In the genomic region with DNA sequence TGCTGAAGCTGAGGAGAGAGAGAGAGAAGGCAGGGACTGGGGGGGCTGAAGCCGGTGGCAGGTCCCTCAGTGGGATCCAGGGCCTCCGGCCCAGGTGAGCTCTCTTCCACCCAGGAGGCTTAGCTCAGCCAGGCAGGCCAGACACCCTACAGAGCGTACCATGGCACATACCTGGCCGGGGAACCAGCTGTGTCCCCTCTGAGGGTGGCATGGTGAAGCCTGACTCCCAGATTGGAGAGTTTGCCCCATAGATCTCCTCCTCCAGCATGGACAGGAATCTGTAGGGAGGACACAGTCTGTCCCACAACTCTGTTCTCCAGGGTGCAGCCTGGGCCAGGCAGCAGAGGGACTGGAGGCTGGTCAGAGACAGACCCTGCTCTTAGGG, we compare ENCODE assay signal across 16 cellular contexts. TPM values are rescaled to one million over a fixed set of nuclear protein-coding genes. Genes with fewer than 3 reads are reported as not detected.
DNase-seq lines count a peak whose midpoint lies in the region; ATAC-seq and TF ChIP-seq lines count a peak whose summit lies in the region.
"Had no signal": no experiment of that assay in that cellular context is flagged by ENCODE, and none has a peak within 500 bp of the region (broad histone marks: within the 10 kb centered on the region; RNA-seq: fewer than 3 reads in every experiment).

No MANE protein-coding gene starts in this region.

- no peak overlapping the region; the same call in 1 of the 2 replicates for H3K27ac ChIP-seq in HCT116 (ENCODE audit: low read depth, low read length)
- no peak overlapping the region for H3K27ac ChIP-seq in transverse colon

- H3K27ac Mint-ChIP-seq in activated CD8-positive, alpha-beta memory T cell treated with anti-CD3 and anti-CD28 coated beads, Interleukin-2, amount 10 ng/mL, durations not matched to agents 7 days and 5 days = peak overlapping the region; percentile 52
- peak overlapping the region; percentile 10 for H3K27ac Mint-ChIP-seq in activated T-helper 17 cell treated with anti-CD3 and anti-CD28 coated beads, Interleukin-2, amount 50 U/mL, for 72 hours
- H3K27ac Mint-ChIP-seq in stimulated activated effector memory CD8-positive, alpha-beta T cell treated with anti-CD3 and anti-CD28 coated beads, Interleukin-12 subunit alpha, Interleukin-12 subunit beta, amount 100 ng/mL, for 72 hours = peak overlapping the region; percentile 72

- CTCF ChIA-PET in activated CD8-positive, alpha-beta memory T cell treated with anti-CD3 and anti-CD28 coated beads, Interleukin-2, amount 10 ng/mL, durations not matched to agents 7 days and 5 days (lab: Charles Lee) = interaction anchor here (0.7 to 16.2 kb wide), 13 partner anchors 20 to 287 kb away, joined by 3 to 117 read pairs (median 4); a partner anchor contains a TSS
- CTCF ChIA-PET in HCT116 (lab: Charles Lee) = interaction anchor here (1.3 kb wide), 1 partner anchor 100 kb away, joined by 3 read pairs; a partner anchor contains a TSS

- WGBS in transverse colon (ENCODE audit: low coverage in 1 of 2), 2 donors = 81% methylated on average over 3 of the region's 4 CpGs; no CpG with 5 or more reads in 1 of the 2 donors

- intact Hi-C loops in HCT116 (cut with micrococcal nuclease) = loop anchor here (5.0 kb wide), 1 partner anchor 409 kb away; no protein-coding TSS in a partner anchor
- intact Hi-C loops in transverse colon (cut with DNase I; ENCODE audit: low total_unique reads) = loop anchor here (5.0 kb wide), 2 partner anchors 51 to 156 kb away; no protein-coding TSS in a partner anchor

- no peak overlapping the region for H3K4me3 ChIP-seq in HCT116 (replicated peaks in 1 of 2; ENCODE audit: low read depth in 1 of 2, low read length in 2 of 2)
- H3K4me3 ChIP-seq in HAP-1 = no peak overlapping the region
- no peak overlapping the region for H3K4me3 ChIP-seq in transverse colon

- H3K9ac ChIP-seq in HCT116 (ENCODE audit: low read length) = 0 out of 2 replicates have a peak overlapping the region, but pooled peaks have one; percentile 17

- no peak for TF ChIP-seq CTCF in HCT116 (IDR thresholded peaks at IDR 0.05 in 2 of 3, conservative IDR thresholded peaks at IDR 0.05 in 1 of 3; ENCODE audit: borderline replicate concordance in 1 of 3, insufficient read depth in 1 of 3, low read depth in 2 of 3, low read length in 2 of 3)
- no peak for TF ChIP-seq CTCF in transverse colon (IDR thresholded peaks at IDR 0.05)

- no peaks in the 10 kb centered on the region for H3K9me3 Mint-ChIP-seq in activated CD8-positive, alpha-beta memory T cell treated with anti-CD3 and anti-CD28 coated beads, Interleukin-2, amount 10 ng/mL, durations not matched to agents 7 days and 5 days (ENCODE audit: low read depth)
- no peaks in the 10 kb centered on the region for H3K9me3 Mint-ChIP-seq in activated T-helper 17 cell treated with anti-CD3 and anti-CD28 coated beads, Interleukin-2, amount 50 U/mL, for 72 hours
- H3K9me3 Mint-ChIP-seq in stimulated activated effector memory CD8-positive, alpha-beta T cell treated with anti-CD3 and anti-CD28 coated beads, Interleukin-12 subunit alpha, Interleukin-12 subunit beta, amount 100 ng/mL, for 72 hours = no peaks in the 10 kb centered on the region

- TF ChIP-seq RAD21 in HCT116 (IDR thresholded peaks at IDR 0.05; ENCODE audit: low read depth) = no peak

- no peaks in the 10 kb centered on the region for H4K20me1 ChIP-seq in HCT116 (ENCODE audit: insufficient read depth)

- H3K79me2 ChIP-seq in HCT116 (ENCODE audit: insufficient read depth, low read length) = no peaks in the 10 kb centered on the region

- TF ChIP-seq EP300 in transverse colon (IDR thresholded peaks at IDR 0.05; ENCODE audit: low read depth) = no peak

- H3K4me1 Mint-ChIP-seq in activated CD8-positive, alpha-beta memory T cell treated with anti-CD3 and anti-CD28 coated beads, Interleukin-2, amount 10 ng/mL, durations not matched to agents 7 days and 5 days = peaks cover 46% of the 10 kb centered on the region
- H3K4me1 Mint-ChIP-seq in activated T-helper 17 cell treated with anti-CD3 and anti-CD28 coated beads, Interleukin-2, amount 50 U/mL, for 72 hours = peaks cover 13% of the 10 kb centered on the region
- H3K4me1 Mint-ChIP-seq in stimulated activated effector memory CD8-positive, alpha-beta T cell treated with anti-CD3 and anti-CD28 coated beads, Interleukin-12 subunit alpha, Interleukin-12 subunit beta, amount 100 ng/mL, for 72 hours = peaks cover 48% of the 10 kb centered on the region

- H3K4me2 ChIP-seq in HCT116 (ENCODE audit: low read length) = no peak overlapping the region

- RAD21 ChIA-PET in HCT116 (lab: Charles Lee; ENCODE audit: low non-redundant PET in 1 of 2, low total read pairs in 2 of 2, uncharacterized antibody in 2 of 2, unreplicated experiment in 2 of 2) = no interaction called here

- no TSS peak for BruUV-seq in HCT116 (replicated peaks; lab: Mats Ljungman, UMichigan)

- TF ChIP-seq POLR2A in HCT116 (IDR thresholded peaks at IDR 0.05; ENCODE audit: borderline replicate concordance, extremely low read depth, insufficient read depth, insufficient read length) (no peak), transverse colon (IDR thresholded peaks at IDR 0.05) (no peak)

- no peaks in the 10 kb centered on the region for H3K27me3 ChIP-seq in HCT116 (ENCODE audit: insufficient read depth, low read length)
- no peaks in the 10 kb centered on the region for H3K27me3 ChIP-seq in HAP-1 (ENCODE audit: low read depth)
- no peaks in the 10 kb centered on the region for H3K27me3 ChIP-seq in transverse colon

- H3K27me3 Mint-ChIP-seq in activated CD8-positive, alpha-beta memory T cell treated with anti-CD3 and anti-CD28 coated beads, Interleukin-2, amount 10 ng/mL, durations not matched to agents 7 days and 5 days = no peaks in the 10 kb centered on the region
- H3K27me3 Mint-ChIP-seq in activated T-helper 17 cell treated with anti-CD3 and anti-CD28 coated beads, Interleukin-2, amount 50 U/mL, for 72 hours = no peaks in the 10 kb centered on the region

- POLR2A ChIA-PET in HCT116 (lab: Charles Lee) = no interaction called here

- H2AFZ ChIP-seq in HCT116 (ENCODE audit: low read depth, low read length, poor library complexity, severe bottlenecking) = no peak overlapping the region

- no peak overlapping the region for H3K4me3 Mint-ChIP-seq in activated CD8-positive, alpha-beta memory T cell treated with anti-CD3 and anti-CD28 coated beads, Interleukin-2, amount 10 ng/mL, durations not matched to agents 7 days and 5 days
- peak overlapping the region; percentile 9 for H3K4me3 Mint-ChIP-seq in activated T-helper 17 cell treated with anti-CD3 and anti-CD28 coated beads, Interleukin-2, amount 50 U/mL, for 72 hours
- no peak overlapping the region for H3K4me3 Mint-ChIP-seq in stimulated activated effector memory CD8-positive, alpha-beta T cell treated with anti-CD3 and anti-CD28 coated beads, Interleukin-12 subunit alpha, Interleukin-12 subunit beta, amount 100 ng/mL, for 72 hours

- H3K4me1 ChIP-seq in HCT116 (ENCODE audit: control insufficient read depth in 1 of 2, insufficient read depth in 2 of 2, low read length in 2 of 2) (peaks cover 5 to 24% of the 10 kb centered on the region in 2 experiments; a peak in 3 of 4 replicates), HAP-1 (peaks cover 3% of the 10 kb centered on the region), transverse colon (peaks cover 21 to 29% (median 25%) of the 10 kb centered on the region in 4 donors)

- in situ Hi-C loops in HAP-1 (cut with MboI; ENCODE audit: low sequenced_read_pairs) (loop anchor here (5.0 kb wide), 1 partner anchor 156 kb away; no protein-coding TSS in a partner anchor), transverse colon (cut with MboI; ENCODE audit: low pct_ligation_motif_present in 1 of 4, low pct_unique_long_range_greater_than_20kb in 1 of 4, low sequenced_read_pairs in 3 of 4) (loop anchor here in 2 of 4 donors (10.0 kb wide), 1 partner anchor 153 kb away; a partner anchor contains a TSS)

- H3K9me2 ChIP-seq in HCT116 (ENCODE audit: insufficient read depth) = no peaks in the 10 kb centered on the region

- H3K9me3 ChIP-seq in HCT116 (ENCODE audit: control insufficient read depth in 1 of 2, insufficient read depth in 1 of 2, low read depth in 1 of 2, low read length in 2 of 2) (no peaks in the 10 kb centered on the region), HAP-1 (no peaks in the 10 kb centered on the region), transverse colon (no peaks in the 10 kb centered on the region)
- H3K9me3 ChIP-seq: Caco-2 had no signal

- peaks cover 8% of the 10 kb centered on the region for H3K36me3 Mint-ChIP-seq in activated CD8-positive, alpha-beta memory T cell treated with anti-CD3 and anti-CD28 coated beads, Interleukin-2, amount 10 ng/mL, durations not matched to agents 7 days and 5 days
- H3K36me3 Mint-ChIP-seq in activated T-helper 17 cell treated with anti-CD3 and anti-CD28 coated beads, Interleukin-2, amount 50 U/mL, for 72 hours (ENCODE audit: low read depth) = peaks cover 28% of the 10 kb centered on the region
- H3K36me3 Mint-ChIP-seq in stimulated activated effector memory CD8-positive, alpha-beta T cell treated with anti-CD3 and anti-CD28 coated beads, Interleukin-12 subunit alpha, Interleukin-12 subunit beta, amount 100 ng/mL, for 72 hours = peaks cover 46% of the 10 kb centered on the region

- no peak for ATAC-seq in activated CD8-positive, alpha-beta memory T cell treated with anti-CD3 and anti-CD28 coated beads, Interleukin-2, amount 10 ng/mL, durations not matched to agents 7 days and 5 days
- no peak for ATAC-seq in HCT116
- no peak for ATAC-seq in activated T-helper 17 cell treated with anti-CD3 and anti-CD28 coated beads, Interleukin-2, amount 50 U/mL, for 72 hours (replicated peaks)
- no peak for ATAC-seq in stimulated activated effector memory CD8-positive, alpha-beta T cell treated with anti-CD3 and anti-CD28 coated beads, Interleukin-12 subunit alpha, Interleukin-12 subunit beta, amount 100 ng/mL, for 72 hours

- DNase-seq in activated CD8-positive, alpha-beta memory T cell treated with anti-CD3 and anti-CD28 coated beads, Interleukin-2, amount 10 ng/mL, durations not matched to agents 7 days and 5 days = no peak
- no peak for DNase-seq in activated CD8-positive, alpha-beta memory T cell treated with anti-CD3 and anti-CD28 coated beads, Interleukin-2, amount 50 U/mL, for 48 hours
- DNase-seq in HCT116 (ENCODE audit: low read depth, low spot score) (no peak), HAP-1 (ENCODE audit: low spot score in 2 of 2) (no peak), transverse colon (no peak)
- DNase-seq in stimulated activated effector memory CD8-positive, alpha-beta T cell treated with anti-CD3 and anti-CD28 coated beads, Interleukin-12 subunit alpha, Interleukin-12 subunit beta, amount 100 ng/mL, for 72 hours (ENCODE audit: low spot score in 2 of 2) = no peak
- no peak for DNase-seq in activated CD4-positive, alpha-beta T cell treated with anti-CD3 and anti-CD28 coated beads for 4 hours
- DNase-seq: DMS153; HCEC 1CT; NCI-H1417 treated with DMSO at 0.1 percent for 48 hours; NCI-H2029; NCI-H446 treated with DMSO at 0.1 percent for 48 hours; NK-92 treated with Interleukin-12 subunit alpha and Interleukin-12 subunit beta, amount 100 ng/mL, for 24 hours had no signal

- peaks cover 3 to 11% of the 10 kb centered on the region in 2 experiments for H3K36me3 ChIP-seq in HCT116 (ENCODE audit: control insufficient read depth in 1 of 2, insufficient read depth in 2 of 2, low read length in 2 of 2)
- peaks cover 60% of the 10 kb centered on the region for H3K36me3 ChIP-seq in HAP-1 (replicated peaks)
- no peaks in the 10 kb centered on the region for H3K36me3 ChIP-seq in transverse colon

RNA-seq across cellular contexts. Expression of a gene that starts 3.0 kb away (rescaled TPM):
- 10 to 100 TPM; 49.0 to 58.2 TPM for total RNA-seq in activated CD8-positive, alpha-beta memory T cell treated with anti-CD3 and anti-CD28 coated beads, Interleukin-2, amount 10 ng/mL, durations not matched to agents 7 days and 5 days
- total RNA-seq in HCT116 (2021; ENCODE audit: unreplicated experiment) = 41.2 TPM
- 32.9 and 39.7 TPM in 2 replicates for polyA plus RNA-seq in HCT116 (2012)
- 10 to 100 TPM; 32.8 to 44.2 TPM for total RNA-seq in activated T-helper 17 cell treated with anti-CD3 and anti-CD28 coated beads, Interleukin-2, amount 50 U/mL, for 72 hours
- 100 to 1,000 TPM in 1 of 4 donors, 10 to 100 TPM in 3; 16.9 to 154 (median 48.9) TPM for total RNA-seq in transverse colon

RNA-seq across cellular contexts. Expression of a gene that starts 4.5 kb away (rescaled TPM):
- under 1 TPM in 1 of 2 experiments, not detected in 1; 0.58 TPM for total RNA-seq in activated CD8-positive, alpha-beta memory T cell treated with anti-CD3 and anti-CD28 coated beads, Interleukin-2, amount 10 ng/mL, durations not matched to agents 7 days and 5 days
- not detected for total RNA-seq in HCT116 (2021; ENCODE audit: unreplicated experiment)
- 0.10 TPM in 1 of 2 replicates, not detected in the other for polyA plus RNA-seq in HCT116 (2012)
- under 1 TPM in 1 of 2 donors, not detected in 1; 0.13 TPM for total RNA-seq in activated T-helper 17 cell treated with anti-CD3 and anti-CD28 coated beads, Interleukin-2, amount 50 U/mL, for 72 hours
- under 1 TPM in 1 of 4 donors, not detected in 3; 0.14 TPM for total RNA-seq in transverse colon
- total RNA-seq: A673, Caco-2 had no signal

RNA-seq across cellular contexts. Expression of a gene that starts 5.6 kb away (rescaled TPM):
- total RNA-seq in activated CD8-positive, alpha-beta memory T cell treated with anti-CD3 and anti-CD28 coated beads, Interleukin-2, amount 10 ng/mL, durations not matched to agents 7 days and 5 days = 100 to 1,000 TPM in 1 of 2 experiments, 10 to 100 TPM in 1; 65.8 to 105 TPM
- 1.2 TPM for total RNA-seq in HCT116 (2021; ENCODE audit: unreplicated experiment)
- 1.1 and 1.6 TPM in 2 replicates for polyA plus RNA-seq in HCT116 (2012)
- total RNA-seq in activated T-helper 17 cell treated with anti-CD3 and anti-CD28 coated beads, Interleukin-2, amount 50 U/mL, for 72 hours = 10 to 100 TPM; 12.0 to 19.1 TPM
- 10 to 100 TPM in 3 of 4 donors, 1 to 10 TPM in 1; 4.6 to 14.6 (median 12.8) TPM for total RNA-seq in transverse colon

RNA-seq across cellular contexts. Expression of a gene that starts 19.8 kb away (rescaled TPM):
- total RNA-seq in activated CD8-positive, alpha-beta memory T cell treated with anti-CD3 and anti-CD28 coated beads, Interleukin-2, amount 10 ng/mL, durations not matched to agents 7 days and 5 days = under 1 TPM; 0.12 to 0.18 TPM
- total RNA-seq in HCT116 (2021; ENCODE audit: unreplicated experiment) (1.1 TPM), transverse colon (under 1 TPM in 2 of 4 donors, not detected in 2; 0.27 to 0.48 TPM)
- polyA plus RNA-seq in HCT116 (2012) = 0.76 and 1.2 TPM in 2 replicates
- total RNA-seq in activated T-helper 17 cell treated with anti-CD3 and anti-CD28 coated beads, Interleukin-2, amount 50 U/mL, for 72 hours = under 1 TPM; 0.15 to 0.48 TPM

RNA-seq across cellular contexts. Expression of a gene that starts 36.7 kb away (rescaled TPM):
- total RNA-seq in activated CD8-positive, alpha-beta memory T cell treated with anti-CD3 and anti-CD28 coated beads, Interleukin-2, amount 10 ng/mL, durations not matched to agents 7 days and 5 days = 10 to 100 TPM; 86.9 to 99.4 TPM
- total RNA-seq in HCT116 (2021; ENCODE audit: unreplicated experiment) (115 TPM), transverse colon (100 to 1,000 TPM in 2 of 4 donors, 10 to 100 TPM in 2; 40.8 to 172 (median 112) TPM)
- polyA plus RNA-seq in HCT116 (2012) = 135 and 136 TPM in 2 replicates
- total RNA-seq in activated T-helper 17 cell treated with anti-CD3 and anti-CD28 coated beads, Interleukin-2, amount 50 U/mL, for 72 hours = 10 to 100 TPM; 30.4 to 77.7 TPM

Comparison
In these comparisons a context has a peak if more than half of its experiments do, and no peak if none do; other contexts are left out.
1. H3K27ac Mint-ChIP-seq: peak in every context shown above with its lines; median percentile 72 in stimulated activated effector memory CD8-positive, alpha-beta T cell treated with anti-CD3 and anti-CD28 coated beads, Interleukin-12 subunit alpha, Interleukin-12 subunit beta, amount 100 ng/mL, for 72 hours; 52 in activated CD8-positive, alpha-beta memory T cell treated with anti-CD3 and anti-CD28 coated beads, Interleukin-2, amount 10 ng/mL, durations not matched to agents 7 days and 5 days; 10 in activated T-helper 17 cell treated with anti-CD3 and anti-CD28 coated beads, Interleukin-2, amount 50 U/mL, for 72 hours.